In genomic region chr3:10115326-10116137, GRCh38 we compare ENCODE assay signal across 1 cellular context.
A peak's percentile ranks its signal among the peaks of the same experiment; 100 is the strongest.
TF ChIP-seq lines count a peak whose summit lies in the region.

TSS of gene BRK1 (plus strand) at chr3:10115675. CDS start at chr3:10115702, 27 bp downstream.

TF ChIP-seq in HepG2, 621 proteins besides CTCF, POLR2A, EP300 and RAD21 (continued from another document and continues in another):
- peak; percentile 73 for TF ChIP-seq ZNF574 (CRISPR knock-in tag; IDR thresholded peaks at IDR 0.05)
- TF ChIP-seq KIAA2018 (CRISPR knock-in tag; IDR thresholded peaks at IDR 0.05; ENCODE audit: borderline replicate concordance), result no peak
- TF ChIP-seq HOXA7 (CRISPR knock-in tag; IDR thresholded peaks at IDR 0.05), result no peak
- TF ChIP-seq KDM6A (CRISPR knock-in tag; IDR thresholded peaks at IDR 0.05; ENCODE audit: low read depth), result no peak
- peak; percentile 55; the same call in 1 of the 2 replicates for TF ChIP-seq SOX5 (CRISPR knock-in tag; IDR thresholded peaks at IDR 0.05; ENCODE audit: borderline replicate concordance)
- peak; percentile 77; the same call in 1 of the 2 replicates for TF ChIP-seq ZNF607 (CRISPR knock-in tag; IDR thresholded peaks at IDR 0.05; ENCODE audit: borderline replicate concordance)
- peak; percentile 81; the same call in 1 of the 2 replicates for TF ChIP-seq YEATS2 (CRISPR knock-in tag; IDR thresholded peaks at IDR 0.05; ENCODE audit: borderline replicate concordance)
- TF ChIP-seq NR1H2 (CRISPR knock-in tag; IDR thresholded peaks at IDR 0.05; ENCODE audit: borderline replicate concordance, low read depth), result no peak
- TF ChIP-seq CBFB (CRISPR knock-in tag; IDR thresholded peaks at IDR 0.05), result no peak; the same call in 1 of the 2 replicates
- TF ChIP-seq KDM2A (CRISPR knock-in tag; IDR thresholded peaks at IDR 0.05; ENCODE audit: borderline replicate concordance, low read depth), result peak; percentile 73
- 0 out of 2 replicates have a peak, but pooled peaks have one; percentile 39 for TF ChIP-seq GMEB2 (CRISPR knock-in tag; IDR thresholded peaks at IDR 0.05; ENCODE audit: low read depth)
- TF ChIP-seq MIER2 (CRISPR knock-in tag; IDR thresholded peaks at IDR 0.05), result 0 out of 2 replicates have a peak, but pooled peaks have one; percentile 28
- no peak for TF ChIP-seq AFF4 (CRISPR knock-in tag; IDR thresholded peaks at IDR 0.05)
- no peak for TF ChIP-seq ZNF253 (CRISPR knock-in tag; IDR thresholded peaks at IDR 0.05; ENCODE audit: borderline replicate concordance)
- TF ChIP-seq SRF (IDR thresholded peaks at IDR 0.05; ENCODE audit: low read depth, low read length), result no peak
- TF ChIP-seq ZFY (CRISPR knock-in tag; IDR thresholded peaks at IDR 0.05), result peak; percentile 83
- TF ChIP-seq SUZ12 (IDR thresholded peaks at IDR 0.05; ENCODE audit: low read depth, low read length), result no peak
- no peak for TF ChIP-seq ELF4 (CRISPR knock-in tag; IDR thresholded peaks at IDR 0.05; ENCODE audit: borderline replicate concordance)
- no peak for TF ChIP-seq STAT5B (CRISPR knock-in tag; IDR thresholded peaks at IDR 0.05)
- no peak for TF ChIP-seq MBNL3 (CRISPR knock-in tag; conservative IDR thresholded peaks at IDR 0.05)
- peak; percentile 70 for TF ChIP-seq GATAD2A (CRISPR knock-in tag; IDR thresholded peaks at IDR 0.05)
- no peak for TF ChIP-seq SCMH1 (CRISPR knock-in tag; IDR thresholded peaks at IDR 0.05; ENCODE audit: borderline replicate concordance)
- no peak for TF ChIP-seq ZNF616 (CRISPR knock-in tag; IDR thresholded peaks at IDR 0.05; ENCODE audit: low read depth)
- TF ChIP-seq ZNF343 (CRISPR knock-in tag; IDR thresholded peaks at IDR 0.05), result no peak
- TF ChIP-seq MLXIP (CRISPR knock-in tag; IDR thresholded peaks at IDR 0.05; ENCODE audit: borderline replicate concordance), result 0 out of 2 replicates have a peak, but pooled peaks have one; percentile 38
- peak; percentile 57; the same call in 1 of the 2 replicates for TF ChIP-seq ISL2 (CRISPR knock-in tag; IDR thresholded peaks at IDR 0.05)
- TF ChIP-seq DZIP1 (CRISPR knock-in tag; IDR thresholded peaks at IDR 0.05), result no peak
- no peak for TF ChIP-seq NFRKB (IDR thresholded peaks at IDR 0.05)
- TF ChIP-seq ATF3 (CRISPR knock-in tag; IDR thresholded peaks at IDR 0.05), result no peak
- peak; percentile 95; the same call in 1 of the 2 replicates for TF ChIP-seq NFKB2 (CRISPR knock-in tag; IDR thresholded peaks at IDR 0.05; ENCODE audit: borderline replicate concordance)
- no peak for TF ChIP-seq SNRNP70 (IDR thresholded peaks at IDR 0.05; ENCODE audit: low read depth, low read length)
- no peak for TF ChIP-seq RARA (CRISPR knock-in tag; IDR thresholded peaks at IDR 0.05)
